In the genomic region with DNA sequence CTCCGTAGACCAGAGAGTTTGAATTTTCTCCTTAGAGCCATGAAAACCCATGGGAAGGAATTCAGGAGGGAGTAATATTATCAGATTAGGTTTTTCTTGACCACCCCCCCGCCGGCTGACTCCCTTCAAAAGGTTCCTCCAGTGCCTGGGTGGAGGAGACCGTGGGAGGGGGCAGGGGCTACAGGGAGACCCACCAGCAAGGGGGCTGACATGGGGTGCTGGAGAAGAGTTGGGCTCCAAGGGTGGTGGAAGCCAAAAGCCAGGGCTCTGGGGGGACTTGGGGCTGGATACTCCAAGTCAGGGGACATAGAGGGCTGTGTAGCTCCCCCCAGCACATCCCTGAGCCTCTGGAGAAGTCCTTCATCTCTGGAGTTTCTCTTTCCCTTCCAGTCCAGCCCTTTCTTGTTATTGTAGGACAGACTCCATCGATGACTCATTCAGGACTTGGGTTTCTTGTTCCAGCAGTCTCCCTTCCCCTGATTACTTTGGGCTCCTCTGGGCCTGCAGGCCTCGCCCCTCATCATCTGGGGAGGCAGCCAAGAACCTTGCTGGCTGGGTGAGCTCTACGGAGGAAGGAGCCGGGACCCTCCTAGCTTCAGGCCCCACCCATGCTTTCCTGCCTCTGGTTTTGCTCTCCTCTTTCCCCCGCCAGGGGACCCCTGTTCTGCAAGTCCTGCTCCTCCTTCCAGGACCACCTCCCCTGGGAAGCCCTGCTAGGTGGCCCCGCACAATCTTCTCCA, we compare ENCODE assay signal across 12 cellular contexts. TPM values are rescaled to one million over a fixed set of nuclear protein-coding genes. Genes with fewer than 3 reads are reported as not detected.
A peak's percentile ranks its signal among the peaks of the same experiment; 100 is the strongest.
DNase-seq lines count a peak whose midpoint lies in the region; ATAC-seq and TF ChIP-seq lines count a peak whose summit lies in the region.
"Had no signal": no experiment of that assay in that cellular context is flagged by ENCODE, and none has a peak within 500 bp of the region (broad histone marks: within the 10 kb centered on the region; RNA-seq: fewer than 3 reads in every experiment).

No MANE protein-coding gene starts in this region.

- DNase-seq in HPDE6-E6E7 (ENCODE audit: extremely low spot score) (peak; percentile 99), astrocyte of the spinal cord (ENCODE audit: low read depth, low spot score) (peak; percentile 98), left ventricle myocardium superior (peak; percentile 80), testis (peak; percentile 58), DMS114 treated with DMSO at 0.1 percent for 48 hours (lab: John Stamatoyannopoulos, UW; ENCODE audit: unreplicated experiment) (no peak), SK-N-DZ (ENCODE audit: low spot score) (no peak), GF-D8 (lab: John Stamatoyannopoulos, UW) (no peak)
- DNase-seq: activated CD4-positive, CD25-positive, alpha-beta regulatory T cell; NCI-H187 treated with DMSO at 0.1 percent for 48 hours had no signal

- peak; percentile 93 for ATAC-seq in left ventricle myocardium superior
- no peak for ATAC-seq in HG03135 (IDR thresholded peaks at IDR 0.05; ENCODE audit: unreplicated experiment)

- H3K4me3 ChIP-seq in astrocyte of the spinal cord (ENCODE audit: low read depth, low read length) (no peak overlapping the region), testis (no peak overlapping the region)

- H3K27ac ChIP-seq in testis = peak overlapping the region in 1 of 2 donors; percentile 42

- peaks cover 6% of the 10 kb centered on the region for H3K4me1 ChIP-seq in testis

- no peak for TF ChIP-seq POLR2A in testis (IDR thresholded peaks at IDR 0.05)

- TF ChIP-seq CTCF in astrocyte of the spinal cord (IDR thresholded peaks at IDR 0.05; ENCODE audit: low read depth, low read length) (peak; percentile 5), testis (IDR thresholded peaks at IDR 0.05) (no peak)

- no peaks in the 10 kb centered on the region for H3K9me3 ChIP-seq in testis

- no peaks in the 10 kb centered on the region for H3K36me3 ChIP-seq in testis (ENCODE audit: low read depth, missing control alignments)

- intact Hi-C loops in left ventricle myocardium superior (cut with micrococcal nuclease) = no loop called here
- intact Hi-C loops in testis (cut with DNase I; ENCODE audit: low total_unique reads) = no loop called here

- H3K27me3 ChIP-seq in testis = no peaks in the 10 kb centered on the region

- in situ Hi-C loops in astrocyte of the spinal cord (cut with HindIII; ENCODE audit: low sequenced_read_pairs) = no loop called here

- 54 to 56% methylated on average over 10 of the region's 10 CpGs for WGBS in testis, 2 donors

RNA-seq across cellular contexts. Expression of a gene that starts 10.5 kb away (rescaled TPM):
- total RNA-seq in left ventricle myocardium superior = 5.3 TPM
- 1 to 10 TPM; 7.6 to 9.6 TPM for total RNA-seq in testis
- 5.2 TPM for polyA plus RNA-seq in testis (ENCODE audit: insufficient read depth, low read depth, low replicate concordance)
- 0.05 TPM in 1 of 2 replicates, not detected in the other for polyA plus RNA-seq in SK-N-DZ (2014; cell fraction: cytosol; rRNA removed)
- 0.24 TPM in 1 of 2 replicates, not detected in the other for polyA plus RNA-seq in SK-N-DZ (2014; cell fraction: nucleus; rRNA removed)
- total RNA-seq: dermis microvascular lymphatic vessel endothelial cell had no signal
- polyA plus RNA-seq: neural cell had no signal

RNA-seq across cellular contexts. Expression of a gene that starts 32.9 kb away (rescaled TPM):
- total RNA-seq in left ventricle myocardium superior (not detected), testis (10 to 100 TPM in 1 of 2 donors, 1 to 10 TPM in 1; 9.3 to 17.5 TPM)
- polyA plus RNA-seq in testis (ENCODE audit: insufficient read depth, low read depth, low replicate concordance) = 29.0 TPM
- polyA plus RNA-seq in SK-N-DZ (2014; cell fraction: cytosol; rRNA removed) = not detected in 2 replicates
- polyA plus RNA-seq in SK-N-DZ (2014; cell fraction: nucleus; rRNA removed) = not detected in 2 replicates
- total RNA-seq: dermis microvascular lymphatic vessel endothelial cell had no signal
- polyA plus RNA-seq: neural cell had no signal

Comparison
In these comparisons a context has a peak if more than half of its experiments do, and no peak if none do; other contexts are left out.
1. DNase-seq: peak in HPDE6-E6E7 (single experiment), astrocyte of the spinal cord (single experiment), left ventricle myocardium superior (single experiment) and testis (single experiment); none in DMS114 treated with DMSO at 0.1 percent for 48 hours (single experiment), SK-N-DZ (single experiment) and GF-D8 (single experiment).
2. RNA of a gene that starts 32.9 kb away (total RNA-seq): 9.3 to 17.5 TPM in testis; not detected in left ventricle myocardium superior (single experiment); every median in the first group is over 10 times any median in the second.